In the genomic region with DNA sequence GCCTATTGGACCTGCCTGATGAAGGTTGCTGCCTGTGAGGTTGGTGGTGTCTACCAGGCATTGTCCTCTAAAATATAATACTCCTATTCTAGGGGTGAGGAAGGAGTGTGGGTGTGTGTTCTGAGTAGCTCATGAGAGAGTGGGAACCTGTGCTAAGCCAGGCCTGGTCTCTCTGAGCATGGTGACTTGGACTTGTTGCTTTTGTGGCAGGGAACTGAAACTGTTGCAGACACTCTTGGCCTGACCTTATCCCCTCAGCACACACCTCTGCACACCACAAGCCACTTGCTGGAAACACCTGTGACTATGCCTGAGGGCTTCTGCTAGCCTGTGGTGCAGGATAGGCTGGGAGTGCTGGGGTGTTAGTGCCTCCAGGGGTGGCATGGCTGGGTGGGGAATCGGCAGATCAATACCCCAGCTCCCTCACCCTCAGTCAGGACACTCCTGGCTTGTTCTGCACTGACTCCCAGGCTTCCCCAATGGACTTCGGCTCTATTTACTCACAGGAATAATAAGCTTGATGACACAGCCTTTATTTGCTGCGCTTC, we compare ENCODE assay signal across 9 cellular contexts. TPM values are rescaled to one million over a fixed set of nuclear protein-coding genes. Genes with fewer than 3 reads are reported as not detected.
DNase-seq lines count a peak whose midpoint lies in the region; ATAC-seq and TF ChIP-seq lines count a peak whose summit lies in the region.
"Had no signal": no experiment of that assay in that cellular context is flagged by ENCODE, and none has a peak within 500 bp of the region (broad histone marks: within the 10 kb centered on the region; RNA-seq: fewer than 3 reads in every experiment).

No MANE protein-coding gene starts in this region.

- H3K9me3 ChIP-seq in DOHH2 (ENCODE audit: control insufficient read depth, insufficient read depth, low read length) (peaks cover under 1% of the 10 kb centered on the region; the same call in 1 of the 2 replicates), colonic mucosa (no peaks in the 10 kb centered on the region)

- peaks cover 43% of the 10 kb centered on the region for H3K4me1 Mint-ChIP-seq in activated CD8-positive, alpha-beta T cell treated with anti-CD3 and anti-CD28 coated beads, Interleukin-2, amount 10 ng/mL, durations not matched to agents 7 days and 5 days (ENCODE audit: low read depth)

- ATAC-seq in GM19397 (IDR thresholded peaks at IDR 0.05; ENCODE audit: unreplicated experiment) (peak; percentile 63), HG03159 (IDR thresholded peaks at IDR 0.05; ENCODE audit: unreplicated experiment) (peak; percentile 74)
- peak; percentile 80 for ATAC-seq in activated CD8-positive, alpha-beta T cell treated with anti-CD3 and anti-CD28 coated beads, Interleukin-2, amount 10 ng/mL, durations not matched to agents 7 days and 5 days

- TF ChIP-seq CTCF in DOHH2 (IDR thresholded peaks at IDR 0.05; ENCODE audit: low read depth, low read length, poor library complexity, severe bottlenecking) (no peak), colonic mucosa (IDR thresholded peaks at IDR 0.05) (no peak)

- no peaks in the 10 kb centered on the region for H3K9me3 Mint-ChIP-seq in activated CD8-positive, alpha-beta T cell treated with anti-CD3 and anti-CD28 coated beads, Interleukin-2, amount 10 ng/mL, durations not matched to agents 7 days and 5 days (ENCODE audit: insufficient read depth)

- H3K27ac ChIP-seq in DOHH2 (ENCODE audit: low read depth, low read length), result peak overlapping the region; percentile 99
- H3K27ac ChIP-seq in colonic mucosa, result no peak overlapping the region
- H3K27ac ChIP-seq: VCaP had no signal

- H3F3A ChIP-seq in DOHH2 (ENCODE audit: control insufficient read depth, insufficient read depth), result peaks cover 67% of the 10 kb centered on the region

- H3K27ac Mint-ChIP-seq in activated CD8-positive, alpha-beta T cell treated with anti-CD3 and anti-CD28 coated beads, Interleukin-2, amount 10 ng/mL, durations not matched to agents 7 days and 5 days, result peak overlapping the region; percentile 75

- POLR2A ChIA-PET in activated CD8-positive, alpha-beta T cell treated with anti-CD3 and anti-CD28 coated beads, Interleukin-2, amount 10 ng/mL, durations not matched to agents 7 days and 5 days (lab: Charles Lee), result interaction anchor here (0.9 to 1.0 kb wide), 2 partner anchors 10 to 11 kb away, joined by 3 to 6 read pairs; no protein-coding TSS in a partner anchor

- peak overlapping the region; percentile 69 for H3K4me3 ChIP-seq in DOHH2 (ENCODE audit: low read length)
- H3K4me3 ChIP-seq in colonic mucosa, result no peak overlapping the region

- no peaks in the 10 kb centered on the region for H3K27me3 ChIP-seq in DOHH2 (ENCODE audit: control insufficient read depth, low read length)
- H3K27me3 ChIP-seq in colonic mucosa, result no peaks in the 10 kb centered on the region

- H3K4me3 Mint-ChIP-seq in activated CD8-positive, alpha-beta T cell treated with anti-CD3 and anti-CD28 coated beads, Interleukin-2, amount 10 ng/mL, durations not matched to agents 7 days and 5 days, result no peak overlapping the region

- no peaks in the 10 kb centered on the region for H4K20me1 ChIP-seq in DOHH2 (ENCODE audit: control insufficient read depth, insufficient read depth, low read depth, low read length)

- H3K4me1 ChIP-seq in DOHH2 (ENCODE audit: control insufficient read depth, low read length), result peaks cover 94% of the 10 kb centered on the region
- H3K4me1 ChIP-seq in colonic mucosa, result no peaks in the 10 kb centered on the region

- H3K36me3 ChIP-seq in DOHH2 (ENCODE audit: control insufficient read depth, low read length) (peaks cover 64% of the 10 kb centered on the region), colonic mucosa (no peaks in the 10 kb centered on the region)

- H3K9ac ChIP-seq in colonic mucosa (ENCODE audit: low read depth in 2 of 2, low read length in 2 of 2), result no peak overlapping the region

- H3K27me3 Mint-ChIP-seq in activated CD8-positive, alpha-beta T cell treated with anti-CD3 and anti-CD28 coated beads, Interleukin-2, amount 10 ng/mL, durations not matched to agents 7 days and 5 days (ENCODE audit: low read depth), result peaks cover 8% of the 10 kb centered on the region

- no peaks in the 10 kb centered on the region for H3K9me2 ChIP-seq in DOHH2 (replicated peaks; ENCODE audit: control insufficient read depth, low read length)

- peak overlapping the region; percentile 82 for H3K4me2 ChIP-seq in DOHH2 (ENCODE audit: low read length)

- H3K36me3 Mint-ChIP-seq in activated CD8-positive, alpha-beta T cell treated with anti-CD3 and anti-CD28 coated beads, Interleukin-2, amount 10 ng/mL, durations not matched to agents 7 days and 5 days (ENCODE audit: low read depth), result peaks cover 10% of the 10 kb centered on the region

- intact Hi-C loops in colonic mucosa (cut with DNase I), result no loop called here

- H3K79me2 ChIP-seq in DOHH2 (ENCODE audit: control insufficient read depth, low read length), result peaks cover 91% of the 10 kb centered on the region

- CTCF ChIA-PET in activated CD8-positive, alpha-beta T cell treated with anti-CD3 and anti-CD28 coated beads, Interleukin-2, amount 10 ng/mL, durations not matched to agents 7 days and 5 days (lab: Charles Lee), result interaction anchor here (2.0 kb wide), 1 partner anchor 11 kb away, joined by 6 read pairs; no protein-coding TSS in a partner anchor

- DNase-seq in activated CD8-positive, alpha-beta T cell treated with anti-CD3 and anti-CD28 coated beads, Interleukin-2, amount 10 ng/mL, durations not matched to agents 7 days and 5 days, result peak; percentile 59
- no peak for DNase-seq in DMS79 treated with DMSO at 0.1 percent for 48 hours (lab: John Stamatoyannopoulos, UW)
- DNase-seq in amniotic stem cell (lab: John Stamatoyannopoulos, UW), result no peak
- no peak for DNase-seq in colonic mucosa
- no peak for DNase-seq in activated effector memory CD4-positive, alpha-beta T cell treated with Interleukin-2 at 50 U/mL for 16 hours

RNA-seq across cellular contexts. Expression of a gene that starts 29.9 kb away (rescaled TPM):
- total RNA-seq in activated CD8-positive, alpha-beta T cell treated with anti-CD3 and anti-CD28 coated beads, Interleukin-2, amount 10 ng/mL, durations not matched to agents 7 days and 5 days, result 10 to 100 TPM; 10.1 to 11.1 TPM
- total RNA-seq in colonic mucosa, result 1 to 10 TPM; 9.1 to 9.6 TPM
